Comparison of ENCODE assay signal across 22 cellular contexts in genomic region chr7:81503771-81504170, GRCh38.
"Had no signal": no experiment of that assay in that cellular context is flagged by ENCODE, and none has a peak within 500 bp of the region (broad histone marks: within the 10 kb centered on the region; RNA-seq: fewer than 3 reads in every experiment).

No MANE protein-coding gene starts in this region.

- H3K27ac ChIP-seq: ascending aorta, cardiac muscle cell, PC-9, WERI-Rb-1 had no signal

- DNase-seq: activated CD4-positive, alpha-beta T cell treated with anti-CD3 and anti-CD28 coated beads, Interleukin-2, amount 10 ng/mL, durations not matched to agents 24 days and 14 days; activated CD4-positive, alpha-beta T cell treated with anti-CD3 and anti-CD28 coated beads, Interleukin-2, amount 50 U/mL, for 48 hours; activated CD8-positive, alpha-beta T cell treated with anti-CD3 and anti-CD28 coated beads, Interleukin-2, amount 10 ng/mL, durations not matched to agents 7 days and 5 days; activated gamma-delta T cell; activated naive CD4-positive, alpha-beta T cell treated with Interleukin-2 at 50 U/mL for 16 hours; activated naive CD8-positive, alpha-beta T cell treated with anti-CD3 and anti-CD28 coated beads, Interleukin-2, amount 10 ng/mL, durations not matched to agents 7 days and 5 days; activated T-cell treated with anti-CD3 and anti-CD28 coated beads, Interleukin-2, amount 50 U/mL, for 24 hours; amygdala; Karpas-422; NCI-H1105; NCI-H1417 treated with DMSO at 0.1 percent for 48 hours; NCI-H1930; NCI-H2081 treated with DMSO at 0.1 percent for 48 hours; NCI-H226; PC-9; Right ventricle myocardium superior; T1000; WERI-Rb-1 had no signal

- H3K27me3 ChIP-seq: ascending aorta, cardiac muscle cell had no signal

- H3K27ac Mint-ChIP-seq: activated CD4-positive, alpha-beta T cell treated with anti-CD3 and anti-CD28 coated beads, Interleukin-2, amount 10 ng/mL, durations not matched to agents 24 days and 14 days; activated CD8-positive, alpha-beta T cell treated with anti-CD3 and anti-CD28 coated beads, Interleukin-2, amount 10 ng/mL, durations not matched to agents 7 days and 5 days; activated naive CD4-positive, alpha-beta T cell treated with anti-CD3 and anti-CD28 coated beads, Interleukin-2, amount 50 U/mL, for 24 hours; activated naive CD8-positive, alpha-beta T cell treated with anti-CD3 and anti-CD28 coated beads, Interleukin-2, amount 10 ng/mL, durations not matched to agents 7 days and 5 days; activated T-cell treated with anti-CD3 and anti-CD28 coated beads, Interleukin-2, amount 50 U/mL, for 24 hours; activated T-helper 2 cell treated with anti-CD3 and anti-CD28 coated beads, Interferon-gamma antibody, Interleukin-2, Interleukin-4, amounts not matched to agents 10 μg/mL and 5 μg/mL and 100 μg/mL, durations not matched to agents 14 hours and 24 hours and 36 hours had no signal

- H3K36me3 ChIP-seq: ascending aorta, cardiac muscle cell, WERI-Rb-1 had no signal

- H3K9me3 ChIP-seq: ascending aorta had no signal

- H3K9me3 Mint-ChIP-seq: activated CD4-positive, alpha-beta T cell treated with anti-CD3 and anti-CD28 coated beads, Interleukin-2, amount 10 ng/mL, durations not matched to agents 24 days and 14 days; activated naive CD4-positive, alpha-beta T cell treated with anti-CD3 and anti-CD28 coated beads, Interleukin-2, amount 50 U/mL, for 24 hours; activated naive CD8-positive, alpha-beta T cell treated with anti-CD3 and anti-CD28 coated beads, Interleukin-2, amount 10 ng/mL, durations not matched to agents 7 days and 5 days; activated T-cell treated with anti-CD3 and anti-CD28 coated beads, Interleukin-2, amount 50 U/mL, for 24 hours; activated T-helper 2 cell treated with anti-CD3 and anti-CD28 coated beads, Interferon-gamma antibody, Interleukin-2, Interleukin-4, amounts not matched to agents 10 μg/mL and 5 μg/mL and 100 μg/mL, durations not matched to agents 14 hours and 24 hours and 36 hours had no signal

- H3K27me3 Mint-ChIP-seq: activated CD4-positive, alpha-beta T cell treated with anti-CD3 and anti-CD28 coated beads, Interleukin-2, amount 10 ng/mL, durations not matched to agents 24 days and 14 days; activated naive CD4-positive, alpha-beta T cell treated with anti-CD3 and anti-CD28 coated beads, Interleukin-2, amount 50 U/mL, for 24 hours; activated naive CD8-positive, alpha-beta T cell treated with anti-CD3 and anti-CD28 coated beads, Interleukin-2, amount 10 ng/mL, durations not matched to agents 7 days and 5 days; activated T-cell treated with anti-CD3 and anti-CD28 coated beads, Interleukin-2, amount 50 U/mL, for 24 hours had no signal

- H3K36me3 Mint-ChIP-seq: activated naive CD4-positive, alpha-beta T cell treated with anti-CD3 and anti-CD28 coated beads, Interleukin-2, amount 50 U/mL, for 24 hours; activated naive CD8-positive, alpha-beta T cell treated with anti-CD3 and anti-CD28 coated beads, Interleukin-2, amount 10 ng/mL, durations not matched to agents 7 days and 5 days had no signal

- H3K4me3 Mint-ChIP-seq: activated CD4-positive, alpha-beta T cell treated with anti-CD3 and anti-CD28 coated beads, Interleukin-2, amount 10 ng/mL, durations not matched to agents 24 days and 14 days; activated CD8-positive, alpha-beta T cell treated with anti-CD3 and anti-CD28 coated beads, Interleukin-2, amount 10 ng/mL, durations not matched to agents 7 days and 5 days; activated naive CD4-positive, alpha-beta T cell treated with anti-CD3 and anti-CD28 coated beads, Interleukin-2, amount 50 U/mL, for 24 hours; activated naive CD8-positive, alpha-beta T cell treated with anti-CD3 and anti-CD28 coated beads, Interleukin-2, amount 10 ng/mL, durations not matched to agents 7 days and 5 days; activated T-cell treated with anti-CD3 and anti-CD28 coated beads, Interleukin-2, amount 50 U/mL, for 24 hours had no signal

- H3K4me3 ChIP-seq: ascending aorta, cardiac muscle cell, PC-9 had no signal

- H3K4me1 Mint-ChIP-seq: activated CD4-positive, alpha-beta T cell treated with anti-CD3 and anti-CD28 coated beads, Interleukin-2, amount 10 ng/mL, durations not matched to agents 24 days and 14 days; activated naive CD4-positive, alpha-beta T cell treated with anti-CD3 and anti-CD28 coated beads, Interleukin-2, amount 50 U/mL, for 24 hours; activated naive CD8-positive, alpha-beta T cell treated with anti-CD3 and anti-CD28 coated beads, Interleukin-2, amount 10 ng/mL, durations not matched to agents 7 days and 5 days had no signal
